Comparison of ENCODE assay signal across 25 cellular contexts in genomic region chr14:73945159-73945670, GRCh38.
"Had no signal": no experiment of that assay in that cellular context is flagged by ENCODE, and none has a peak within 500 bp of the region (broad histone marks: within the 10 kb centered on the region; RNA-seq: fewer than 3 reads in every experiment).

No MANE protein-coding gene starts in this region.

- H3K27me3 ChIP-seq: brain microvascular endothelial cell, esophagus muscularis mucosa had no signal

- H3K9me3 ChIP-seq: esophagus muscularis mucosa had no signal

- H3K9me3 Mint-ChIP-seq: activated CD4-positive, alpha-beta T cell treated with anti-CD3 and anti-CD28 coated beads, Interleukin-2, amount 10 ng/mL, durations not matched to agents 7 days and 5 days; activated CD8-positive, alpha-beta T cell treated with anti-CD3 and anti-CD28 coated beads for 36 hours; activated naive CD4-positive, alpha-beta T cell treated with anti-CD3 and anti-CD28 coated beads, Interleukin-2, amount 50 U/mL, for 24 hours; memory B cell; naive B cell; T-helper 1 cell treated with Interleukin-12 subunit alpha and Interleukin-12 subunit beta and Interleukin-4 antibody, amounts not matched to agents 30 μg/mL and 1 μg/mL, for 36 hours had no signal

- H3K4me1 Mint-ChIP-seq: activated naive CD4-positive, alpha-beta T cell treated with anti-CD3 and anti-CD28 coated beads, Interleukin-2, amount 50 U/mL, for 24 hours had no signal

- DNase-seq: activated CD4-positive, alpha-beta T cell treated with anti-CD3 and anti-CD28 coated beads, Interleukin-2, amount 10 ng/mL, durations not matched to agents 7 days and 5 days; activated CD4-positive, CD25-positive, alpha-beta regulatory T cell treated with anti-CD3 and anti-CD28 coated beads, Interleukin-2, amount 50 U/mL, for 72 hours; activated CD8-positive, alpha-beta memory T cell treated with anti-CD3 and anti-CD28 coated beads, Interleukin-2, amount 10 ng/mL, durations not matched to agents 7 days and 5 days; activated CD8-positive, alpha-beta T cell treated with anti-CD3 and anti-CD28 coated beads for 36 hours; activated gamma-delta T cell; activated T-cell treated with anti-CD3 and anti-CD28 coated beads for 4 hours; aorta; brain microvascular endothelial cell; caudate nucleus; dermis blood vessel endothelial cell; effector CD8-positive, alpha-beta T cell; glutamatergic neuron; hippocampal formation; naive B cell; occipital lobe; posterior cingulate gyrus; stimulated activated CD4-positive, alpha-beta T cell treated with anti-CD3 and anti-CD28 coated beads, Interleukin-2, amount 100 ng/mL, for 48 hours; stimulated activated CD8-positive, alpha-beta memory T cell treated with anti-CD3 and anti-CD28 coated beads, Interleukin-4, amount 100 ng/mL, for 48 hours; stimulated activated naive CD4-positive, alpha-beta T cell; WERI-Rb-1 had no signal

- H3K27ac ChIP-seq: brain microvascular endothelial cell, esophagus muscularis mucosa, WERI-Rb-1 had no signal

- H3K36me3 ChIP-seq: brain microvascular endothelial cell had no signal

- H3K4me3 Mint-ChIP-seq: activated CD4-positive, alpha-beta T cell treated with anti-CD3 and anti-CD28 coated beads, Interleukin-2, amount 10 ng/mL, durations not matched to agents 7 days and 5 days; activated CD8-positive, alpha-beta memory T cell treated with anti-CD3 and anti-CD28 coated beads, Interleukin-2, amount 10 ng/mL, durations not matched to agents 7 days and 5 days; activated CD8-positive, alpha-beta T cell treated with anti-CD3 and anti-CD28 coated beads for 36 hours; activated naive CD4-positive, alpha-beta T cell treated with anti-CD3 and anti-CD28 coated beads, Interleukin-2, amount 50 U/mL, for 24 hours; memory B cell; naive B cell; T-helper 1 cell treated with Interleukin-12 subunit alpha and Interleukin-12 subunit beta and Interleukin-4 antibody, amounts not matched to agents 30 μg/mL and 1 μg/mL, for 36 hours had no signal

- H3K27ac Mint-ChIP-seq: activated CD4-positive, alpha-beta T cell treated with anti-CD3 and anti-CD28 coated beads, Interleukin-2, amount 10 ng/mL, durations not matched to agents 7 days and 5 days; activated CD8-positive, alpha-beta memory T cell treated with anti-CD3 and anti-CD28 coated beads, Interleukin-2, amount 10 ng/mL, durations not matched to agents 7 days and 5 days; activated CD8-positive, alpha-beta T cell treated with anti-CD3 and anti-CD28 coated beads for 36 hours; activated naive CD4-positive, alpha-beta T cell treated with anti-CD3 and anti-CD28 coated beads, Interleukin-2, amount 50 U/mL, for 24 hours; memory B cell; naive B cell; T-helper 1 cell treated with Interleukin-12 subunit alpha and Interleukin-12 subunit beta and Interleukin-4 antibody, amounts not matched to agents 30 μg/mL and 1 μg/mL, for 36 hours had no signal

- ATAC-seq: activated CD8-positive, alpha-beta memory T cell treated with anti-CD3 and anti-CD28 coated beads, Interleukin-2, amount 10 ng/mL, durations not matched to agents 7 days and 5 days; activated CD8-positive, alpha-beta T cell treated with anti-CD3 and anti-CD28 coated beads for 36 hours; sciatic nerve had no signal

- H3K27me3 Mint-ChIP-seq: activated CD4-positive, alpha-beta T cell treated with anti-CD3 and anti-CD28 coated beads, Interleukin-2, amount 10 ng/mL, durations not matched to agents 7 days and 5 days; activated CD8-positive, alpha-beta memory T cell treated with anti-CD3 and anti-CD28 coated beads, Interleukin-2, amount 10 ng/mL, durations not matched to agents 7 days and 5 days; activated CD8-positive, alpha-beta T cell treated with anti-CD3 and anti-CD28 coated beads for 36 hours; activated naive CD4-positive, alpha-beta T cell treated with anti-CD3 and anti-CD28 coated beads, Interleukin-2, amount 50 U/mL, for 24 hours; memory B cell; naive B cell had no signal

- H3K36me3 Mint-ChIP-seq: activated CD8-positive, alpha-beta memory T cell treated with anti-CD3 and anti-CD28 coated beads, Interleukin-2, amount 10 ng/mL, durations not matched to agents 7 days and 5 days had no signal

- H3K4me3 ChIP-seq: esophagus muscularis mucosa had no signal
